8 cellular contexts compared by ENCODE assay signal in the genomic region with DNA sequence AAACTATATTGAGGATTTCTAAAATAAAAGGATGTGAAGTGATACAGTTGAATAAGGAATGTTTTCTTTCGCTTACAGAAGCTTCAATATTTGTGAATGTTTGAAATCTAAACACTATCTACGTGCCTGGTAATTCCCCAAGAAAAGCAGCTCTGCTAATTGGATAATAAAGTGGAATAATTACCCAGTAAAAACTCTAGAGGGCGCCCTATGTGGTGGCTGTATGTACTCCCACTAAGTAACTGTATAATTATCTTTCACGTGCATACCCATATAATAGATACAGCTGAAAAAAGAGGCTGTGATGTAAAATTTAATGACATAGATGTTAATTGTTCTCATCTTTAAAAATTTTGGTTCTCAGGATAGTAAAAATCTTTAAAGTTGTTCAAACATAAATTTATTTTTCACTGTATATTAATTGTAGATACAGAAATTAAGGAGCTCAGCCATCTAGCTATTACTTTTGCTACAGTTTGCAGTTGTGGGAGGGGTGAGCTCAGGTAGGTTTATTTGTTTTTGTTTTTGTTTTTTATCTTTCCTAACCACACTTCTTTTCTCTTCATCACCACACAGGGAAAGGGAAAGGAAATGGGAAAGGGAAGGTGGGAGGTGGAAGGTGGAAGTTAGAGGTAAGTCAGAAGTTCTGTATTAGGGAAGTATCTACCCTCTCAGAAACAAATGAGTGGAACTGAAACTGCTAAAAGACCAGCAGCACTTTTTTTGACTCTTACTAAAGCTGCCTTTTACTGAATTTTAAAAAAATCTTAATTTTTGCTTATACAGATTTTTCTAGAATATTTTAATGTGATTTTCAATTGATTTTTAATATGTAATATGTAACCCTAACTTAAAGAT.
DNase-seq lines count a peak whose midpoint lies in the region; ATAC-seq and TF ChIP-seq lines count a peak whose summit lies in the region.

No MANE protein-coding gene starts in this region.

- H3K4me1 ChIP-seq in heart right ventricle (no peaks in the 10 kb centered on the region), right cardiac atrium (ENCODE audit: control insufficient read depth, insufficient read depth, low read length) (no peaks in the 10 kb centered on the region), esophagus squamous epithelium (no peaks in the 10 kb centered on the region), testis (no peaks in the 10 kb centered on the region)

- ATAC-seq in heart right ventricle (no peak), right cardiac atrium (no peak), HG03066 (IDR thresholded peaks at IDR 0.05; ENCODE audit: low read depth, unreplicated experiment) (peak; percentile 88)

- H3K4me3 ChIP-seq in heart right ventricle (no peak overlapping the region), right cardiac atrium (ENCODE audit: low read length) (no peak overlapping the region), esophagus squamous epithelium (no peak overlapping the region), testis (no peak overlapping the region)

- 18 to 23% methylated on average over 4 of the region's 4 CpGs for WGBS in heart right ventricle, 2 donors
- 21% methylated on average over 4 of the region's 4 CpGs for WGBS in right cardiac atrium
- 14 to 16% methylated on average over 4 of the region's 4 CpGs for WGBS in esophagus squamous epithelium, 2 donors
- WGBS in testis, 2 donors = 27 to 29% methylated on average over 4 of the region's 4 CpGs

- no peaks in the 10 kb centered on the region for H3K36me3 ChIP-seq in heart right ventricle
- no peaks in the 10 kb centered on the region for H3K36me3 ChIP-seq in esophagus squamous epithelium
- H3K36me3 ChIP-seq in testis (ENCODE audit: low read depth, missing control alignments) = no peaks in the 10 kb centered on the region

- H3K27me3 ChIP-seq in heart right ventricle (no peaks in the 10 kb centered on the region), right cardiac atrium (ENCODE audit: control insufficient read depth, insufficient read depth) (no peaks in the 10 kb centered on the region), esophagus squamous epithelium (no peaks in the 10 kb centered on the region), testis (no peaks in the 10 kb centered on the region)

- TF ChIP-seq CTCF in heart right ventricle (IDR thresholded peaks at IDR 0.05) (peak; percentile 16 to 64 (median 54)), esophagus squamous epithelium (IDR thresholded peaks at IDR 0.05) (peak in 4 of 6 experiments; percentile 30 to 53 (median 40)), testis (IDR thresholded peaks at IDR 0.05) (peak in 2 of 3 experiments; percentile 19 to 49)

- H3K27ac ChIP-seq in heart right ventricle (no peak overlapping the region), right cardiac atrium (ENCODE audit: low read length) (no peak overlapping the region), esophagus squamous epithelium (no peak overlapping the region), testis (no peak overlapping the region)

- H3K9me3 ChIP-seq in heart right ventricle (no peaks in the 10 kb centered on the region), right cardiac atrium (ENCODE audit: control insufficient read depth, low read length) (no peaks in the 10 kb centered on the region), esophagus squamous epithelium (no peaks in the 10 kb centered on the region), testis (no peaks in the 10 kb centered on the region)

- no peak for TF ChIP-seq POLR2A in esophagus squamous epithelium (IDR thresholded peaks at IDR 0.05)
- TF ChIP-seq POLR2A in testis (IDR thresholded peaks at IDR 0.05) = no peak

- intact Hi-C loops in heart right ventricle (cut with DNase I) (no loop called here), right cardiac atrium (cut with DNase I) (no loop called here), esophagus squamous epithelium (cut with DNase I) (no loop called here), testis (cut with DNase I; ENCODE audit: low total_unique reads) (no loop called here)

- DNase-seq in heart right ventricle (no peak), right cardiac atrium (no peak), NOMO-1 treated with dmso at 0.1 percent for 144 hours (lab: John Stamatoyannopoulos, UW; ENCODE audit: unreplicated experiment) (peak; percentile 24), esophagus squamous epithelium (lab: John Stamatoyannopoulos, UW) (no peak), testis (no peak), cerebellar cortex (ENCODE audit: low spot score) (no peak)
- no peak for DNase-seq in activated effector memory CD4-positive, alpha-beta T cell treated with Interleukin-2 at 50 U/mL for 16 hours
